Comparison of ENCODE assay signal across 8 cellular contexts in the genomic region with DNA sequence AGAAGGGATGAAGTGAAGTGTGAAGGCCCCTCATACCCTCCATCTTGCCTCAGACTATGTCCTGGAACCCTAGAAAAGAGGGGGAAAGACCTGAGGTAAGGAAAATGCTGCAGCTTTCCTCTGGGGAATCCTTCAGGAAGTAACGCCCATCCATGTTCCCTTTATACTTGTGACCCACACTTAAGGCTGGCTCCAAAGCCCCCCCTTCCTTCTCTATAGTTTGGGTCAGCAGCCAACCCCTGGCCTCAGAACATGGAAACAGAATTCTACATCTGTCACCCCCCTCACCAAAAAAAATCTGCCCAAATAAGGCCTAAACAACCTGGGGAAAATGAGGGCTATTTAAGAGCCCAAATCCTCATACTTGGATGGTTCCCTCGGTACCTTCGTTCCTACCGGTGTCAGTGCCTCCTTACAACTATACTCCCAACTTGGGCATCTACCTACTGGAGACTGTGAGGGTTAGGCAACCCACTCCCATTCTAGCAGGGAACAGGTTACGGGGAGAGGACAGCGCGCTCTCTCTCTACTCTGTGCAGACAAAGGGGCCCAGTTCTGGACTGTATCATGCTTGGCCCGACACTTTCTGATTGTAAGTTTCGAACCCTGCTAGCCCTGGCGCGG. TPM values are rescaled to one million over a fixed set of nuclear protein-coding genes. Genes with fewer than 3 reads are reported as not detected.
DNase-seq lines count a peak whose midpoint lies in the region; ATAC-seq and TF ChIP-seq lines count a peak whose summit lies in the region.

No MANE protein-coding gene starts in this region.

- H3K27me3 ChIP-seq in CD4-positive, alpha-beta memory T cell (ENCODE audit: insufficient read depth, low read length), result no peaks in the 10 kb centered on the region
- no peaks in the 10 kb centered on the region for H3K27me3 ChIP-seq in duodenal mucosa (ENCODE audit: control insufficient read depth in 1 of 2, insufficient read depth in 2 of 2, low read length in 2 of 2)

- peak overlapping the region; percentile 94 to 97 for H3K9ac ChIP-seq in duodenal mucosa (ENCODE audit: low read depth in 1 of 2, low read length in 2 of 2)

- H3K9me3 ChIP-seq in CD4-positive, alpha-beta memory T cell (ENCODE audit: control insufficient read depth in 1 of 2, low read length in 2 of 2), result no peaks in the 10 kb centered on the region
- H3K9me3 ChIP-seq in KOPT-K1 (ENCODE audit: insufficient read depth, low read length, poor library complexity, severe bottlenecking) (no peaks in the 10 kb centered on the region), duodenal mucosa (ENCODE audit: control insufficient read depth in 1 of 2, low read length in 2 of 2) (no peaks in the 10 kb centered on the region)

- POLR2A ChIA-PET in CD4-positive, alpha-beta memory T cell (lab: Charles Lee; ENCODE audit: partially characterized antibody), result interaction anchor here (0.7 to 18.9 kb wide), 12 partner anchors 8 to 357 kb away, joined by 3 to 402 read pairs (median 4); a partner anchor contains a TSS

- peak overlapping the region; percentile 92 to 98 (median 97) for H3K4me3 Mint-ChIP-seq in CD4-positive, alpha-beta memory T cell
- peak overlapping the region; percentile 97 for H3K4me3 Mint-ChIP-seq in neural crest cell

- peak overlapping the region; percentile 95 for H3K27ac ChIP-seq in CD4-positive, alpha-beta memory T cell (ENCODE audit: low read depth, low read length)
- H3K27ac ChIP-seq in KOPT-K1 (ENCODE audit: low read depth, low read length, poor library complexity, severe bottlenecking), result peak overlapping the region; percentile 65
- peak overlapping the region; percentile 88 for H3K27ac ChIP-seq in duodenal mucosa (ENCODE audit: low read depth, low read length)

- DNase-seq in CD4-positive, alpha-beta memory T cell, result no peak
- DNase-seq in neural crest cell (ENCODE audit: low read depth, low spot score) (no peak), cortex of kidney (lab: John Stamatoyannopoulos, UW) (no peak), NCI-H1048 (lab: John Stamatoyannopoulos, UW) (no peak)
- no peak for DNase-seq in activated CD4-positive, alpha-beta T cell treated with anti-CD3 and anti-CD28 coated beads, Interleukin-2, amount 50 U/mL, for 48 hours

- TF ChIP-seq CTCF in neural crest cell (conservative IDR thresholded peaks at IDR 0.05), result no peak

- peaks cover 59% of the 10 kb centered on the region for H3K4me1 ChIP-seq in CD4-positive, alpha-beta memory T cell (ENCODE audit: insufficient read depth, low read length)
- peaks cover 39 to 49% of the 10 kb centered on the region in 2 donors for H3K4me1 ChIP-seq in duodenal mucosa (ENCODE audit: control insufficient read depth in 1 of 2, insufficient read depth in 2 of 2, low read length in 2 of 2)

- H3K27ac Mint-ChIP-seq in CD4-positive, alpha-beta memory T cell, result peak overlapping the region; percentile 93 to 99 (median 98)
- peak overlapping the region; percentile 90 for H3K27ac Mint-ChIP-seq in neural crest cell (ENCODE audit: unreplicated experiment)

- CTCF ChIA-PET in CD4-positive, alpha-beta memory T cell (lab: Charles Lee; ENCODE audit: partially characterized antibody), result interaction anchor here (1.0 to 5.7 kb wide), 4 partner anchors 14 to 299 kb away, joined by 3 to 46 read pairs (median 9); a partner anchor contains a TSS

- no peak for ATAC-seq in GM21447 (IDR thresholded peaks at IDR 0.05; ENCODE audit: unreplicated experiment)

- no peaks in the 10 kb centered on the region for H3K9me3 Mint-ChIP-seq in CD4-positive, alpha-beta memory T cell
- no peaks in the 10 kb centered on the region for H3K9me3 Mint-ChIP-seq in neural crest cell

- peaks cover 41 to 82% (median 69%) of the 10 kb centered on the region in 4 donors for H3K4me1 Mint-ChIP-seq in CD4-positive, alpha-beta memory T cell
- H3K4me1 Mint-ChIP-seq in neural crest cell, result peaks cover 40% of the 10 kb centered on the region

- H3K27me3 Mint-ChIP-seq in CD4-positive, alpha-beta memory T cell, result no peaks in the 10 kb centered on the region
- H3K27me3 Mint-ChIP-seq in neural crest cell (ENCODE audit: low read depth), result no peaks in the 10 kb centered on the region

- H3K36me3 ChIP-seq in CD4-positive, alpha-beta memory T cell (ENCODE audit: insufficient read depth, low read length), result peaks cover 26% of the 10 kb centered on the region
- peaks cover 45% of the 10 kb centered on the region for H3K36me3 ChIP-seq in KOPT-K1 (ENCODE audit: insufficient read depth, low read length)
- peaks cover 12 to 25% of the 10 kb centered on the region in 2 donors for H3K36me3 ChIP-seq in duodenal mucosa (ENCODE audit: control insufficient read depth in 1 of 2, insufficient read depth in 2 of 2, low read length in 2 of 2)

- intact Hi-C loops in CD4-positive, alpha-beta memory T cell (cut with micrococcal nuclease), result loop anchor here (1.0 to 2.0 kb wide), 4 partner anchors 11 to 38 kb away; a partner anchor contains a TSS

- H3K36me3 Mint-ChIP-seq in CD4-positive, alpha-beta memory T cell, result peaks cover 24 to 38% of the 10 kb centered on the region in 2 donors
- peaks cover 3% of the 10 kb centered on the region for H3K36me3 Mint-ChIP-seq in neural crest cell (ENCODE audit: low read depth)

- peak overlapping the region; percentile 95 to 97 for H3K4me3 ChIP-seq in CD4-positive, alpha-beta memory T cell (ENCODE audit: low read length in 2 of 2)
- H3K4me3 ChIP-seq in duodenal mucosa (ENCODE audit: low read depth in 1 of 2, low read length in 2 of 2), result peak overlapping the region; percentile 96 to 98

RNA-seq across cellular contexts. Expression of a gene that starts 0.7 kb away (rescaled TPM):
- 100 to 1,000 TPM; 269 to 296 TPM for total RNA-seq in CD4-positive, alpha-beta memory T cell
- 100 to 1,000 TPM; 877 to 958 TPM for polyA plus RNA-seq in CD4-positive, alpha-beta memory T cell
- 232 and 236 TPM in 2 replicates for total RNA-seq in neural crest cell

RNA-seq across cellular contexts. Expression of a gene that starts 7.7 kb away (rescaled TPM):
- total RNA-seq in CD4-positive, alpha-beta memory T cell, result under 1 TPM; 0.33 to 0.81 TPM
- polyA plus RNA-seq in CD4-positive, alpha-beta memory T cell, result under 1 TPM; 0.35 to 0.67 TPM
- total RNA-seq in neural crest cell, result 22.6 and 24.1 TPM in 2 replicates

RNA-seq across cellular contexts. Expression of a gene that starts 15.8 kb away (rescaled TPM):
- 1 to 10 TPM; 6.0 to 8.6 TPM for total RNA-seq in CD4-positive, alpha-beta memory T cell
- 1 to 10 TPM; 6.3 to 8.2 TPM for polyA plus RNA-seq in CD4-positive, alpha-beta memory T cell
- total RNA-seq in neural crest cell, result 10.0 and 10.6 TPM in 2 replicates

RNA-seq across cellular contexts. Expression of a gene that starts 19.3 kb away (rescaled TPM):
- 10 to 100 TPM; 12.2 to 14.9 TPM for total RNA-seq in CD4-positive, alpha-beta memory T cell
- polyA plus RNA-seq in CD4-positive, alpha-beta memory T cell, result 1 to 10 TPM; 7.4 to 9.3 TPM
- 67.2 and 67.7 TPM in 2 replicates for total RNA-seq in neural crest cell

RNA-seq across cellular contexts. Expression of a gene that starts 38.0 kb away (rescaled TPM):
- total RNA-seq in CD4-positive, alpha-beta memory T cell, result 10 to 100 TPM; 97.3 to 99.8 TPM
- 10 to 100 TPM; 25.6 to 34.5 TPM for polyA plus RNA-seq in CD4-positive, alpha-beta memory T cell
- 54.0 and 55.2 TPM in 2 replicates for total RNA-seq in neural crest cell

Comparison
In these comparisons a context has a peak if more than half of its experiments do, and no peak if none do; other contexts are left out.
1. RNA of a gene that starts 7.7 kb away (total RNA-seq): 22.6 to 24.1 TPM in neural crest cell; 0.33 to 0.81 TPM in CD4-positive, alpha-beta memory T cell; every median in the first group is over 10 times any median in the second.
2. Peak in every context shown above with its lines, with median percentiles within 50 percentile points of each other: H3K27ac ChIP-seq.